ENCODE assay signal across 15 cellular contexts in genomic region chr7:30180718-30181117, GRCh38.
"Had no signal": no experiment of that assay in that cellular context is flagged by ENCODE, and none has a peak within 500 bp of the region (broad histone marks: within the 10 kb centered on the region; RNA-seq: fewer than 3 reads in every experiment).

No MANE protein-coding gene starts in this region.

- H3K9me3 ChIP-seq: breast epithelium, left ventricle myocardium inferior, mucosa of descending colon, vagina had no signal

- DNase-seq: activated CD4-positive, alpha-beta T cell treated with anti-CD3 and anti-CD28 coated beads, Interleukin-2, amount 50 U/mL, for 1 hour; activated naive CD4-positive, alpha-beta T cell; activated naive CD8-positive, alpha-beta T cell treated with anti-CD3 and anti-CD28 coated beads, Interleukin-2, amount 10 ng/mL, durations not matched to agents 7 days and 5 days; hippocampal formation; left ventricle myocardium inferior; mucosa of descending colon; naive thymus-derived CD8-positive, alpha-beta T cell; stimulated activated CD4-positive, alpha-beta T cell treated with anti-CD3 and anti-CD28 coated beads, Interleukin-15, amount 100 ng/mL, for 24 hours; stimulated activated CD4-positive, alpha-beta T cell treated with anti-CD3 and anti-CD28 coated beads, Interleukin-4, amount 100 ng/mL, for 1 hour; T-cell; T-helper 9 cell had no signal

- H3K27me3 ChIP-seq: breast epithelium, vagina had no signal

- ATAC-seq: mucosa of descending colon; naive thymus-derived CD8-positive, alpha-beta T cell; T-cell had no signal

- H3K4me1 ChIP-seq: parathyroid adenoma had no signal

- H3K4me3 ChIP-seq: breast epithelium, left ventricle myocardium inferior, mucosa of descending colon, skin epidermis, vagina had no signal

- H3K36me3 ChIP-seq: breast epithelium, left ventricle myocardium inferior, vagina had no signal

- H3K27ac ChIP-seq: breast epithelium, left ventricle myocardium inferior, parathyroid adenoma, vagina had no signal
